ENCODE assay signal across 1 cellular context in genomic region chr2:15584767-15585469, GRCh38.
TF ChIP-seq lines count a peak whose summit lies in the region.

No MANE protein-coding gene starts in this region.

TF ChIP-seq in endothelial cell of umbilical vein, 7 proteins besides CTCF, POLR2A, EP300 and RAD21:
- TF ChIP-seq MYC (IDR thresholded peaks at IDR 0.05; ENCODE audit: low read depth, low read length), result no peak
- peak; percentile 64 for TF ChIP-seq FOS (IDR thresholded peaks at IDR 0.05; ENCODE audit: borderline replicate concordance, insufficient read depth, low read length)
- TF ChIP-seq JUN (IDR thresholded peaks at IDR 0.05; ENCODE audit: borderline replicate concordance, insufficient read depth, insufficient read length, low read depth), result no peak
